In the genomic region with DNA sequence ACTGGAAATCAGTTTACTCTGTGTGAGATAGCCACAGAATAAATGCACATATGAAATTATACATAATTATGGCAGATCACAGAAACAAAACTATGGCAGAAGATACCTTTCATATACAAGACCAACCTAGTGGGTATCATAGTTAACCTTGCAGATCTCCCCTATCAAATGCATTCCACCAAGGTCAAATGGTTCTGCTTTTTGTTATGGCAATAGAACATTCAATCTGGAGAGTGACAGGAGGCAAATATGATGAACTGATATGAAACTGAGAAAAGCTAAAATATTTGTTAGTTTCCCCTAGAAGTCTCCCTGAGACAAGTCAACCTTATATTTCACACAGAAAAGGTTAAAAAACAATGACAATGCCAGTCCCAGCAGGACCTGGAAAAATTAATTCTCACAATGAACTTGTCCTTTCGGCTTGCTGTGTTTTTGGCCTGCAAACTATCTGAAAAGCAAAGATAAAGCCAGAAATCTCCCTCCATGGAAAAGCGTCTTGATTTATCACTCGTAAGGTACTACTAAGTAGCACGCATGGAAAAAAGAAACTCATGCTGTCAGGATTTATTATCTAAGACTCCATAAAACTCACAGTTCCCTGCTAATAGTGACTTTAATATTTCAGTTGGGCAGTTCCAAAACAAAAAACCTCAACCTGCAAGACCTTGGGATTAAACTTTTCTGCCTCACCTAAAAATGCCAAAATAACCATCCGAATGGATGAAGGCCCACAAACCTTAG, we compare ENCODE assay signal across 1 cellular context.
TF ChIP-seq lines count a peak whose summit lies in the region.

No MANE protein-coding gene starts in this region.

TF ChIP-seq in IMR-90, 13 proteins besides CTCF, POLR2A, EP300 and RAD21 (continued from another document):
- TF ChIP-seq, protein P1, sequence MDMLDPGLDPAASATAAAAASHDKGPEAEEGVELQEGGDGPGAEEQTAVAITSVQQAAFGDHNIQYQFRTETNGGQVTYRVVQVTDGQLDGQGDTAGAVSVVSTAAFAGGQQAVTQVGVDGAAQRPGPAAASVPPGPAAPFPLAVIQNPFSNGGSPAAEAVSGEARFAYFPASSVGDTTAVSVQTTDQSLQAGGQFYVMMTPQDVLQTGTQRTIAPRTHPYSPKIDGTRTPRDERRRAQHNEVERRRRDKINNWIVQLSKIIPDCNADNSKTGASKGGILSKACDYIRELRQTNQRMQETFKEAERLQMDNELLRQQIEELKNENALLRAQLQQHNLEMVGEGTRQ (IDR thresholded peaks at IDR 0.05; ENCODE audit: low read depth, low read length) = no peak
- TF ChIP-seq FOS (IDR thresholded peaks at IDR 0.05; ENCODE audit: low read depth, low read length) = no peak
